In genomic region chr10:31172925-31173324, GRCh38 we compare ENCODE assay signal across 34 cellular contexts.
DNase-seq lines count a peak whose midpoint lies in the region; ATAC-seq, FAIRE-seq and TF ChIP-seq lines count a peak whose summit lies in the region.
"Had no signal": no experiment of that assay in that cellular context is flagged by ENCODE, and none has a peak within 500 bp of the region (broad histone marks: within the 10 kb centered on the region; RNA-seq: fewer than 3 reads in every experiment).

No MANE protein-coding gene starts in this region.

- no peaks in the 10 kb centered on the region for H3K9me1 ChIP-seq in K562 (ENCODE audit: control insufficient read depth, insufficient read depth, low read length)

- TF ChIP-seq POLR2A in K562 (conservative IDR thresholded peaks at IDR 0.05): no peak

- H3K4me1 ChIP-seq in HEK293 (ENCODE audit: control insufficient read depth, insufficient read depth, low read length) (no peaks in the 10 kb centered on the region), K562 (replicated peaks in 1 of 2; ENCODE audit: control insufficient read depth in 2 of 2, insufficient read depth in 2 of 2, low read length in 2 of 2) (no peaks in the 10 kb centered on the region)
- H3K4me1 ChIP-seq: A549, BE2C, BLaER1, Caco-2 had no signal

- peaks cover 13% of the 10 kb centered on the region for H3K4me1 Mint-ChIP-seq in nephron
- H3K4me1 Mint-ChIP-seq: B cell; CD4-positive, alpha-beta memory T cell; CD4-positive, CD25-positive, alpha-beta regulatory T cell; CD8-positive, alpha-beta memory T cell had no signal

- H3K36me3 Mint-ChIP-seq in nephron (ENCODE audit: low read depth): no peaks in the 10 kb centered on the region
- H3K36me3 Mint-ChIP-seq: CD4-positive, alpha-beta memory T cell; CD4-positive, CD25-positive, alpha-beta regulatory T cell; CD8-positive, alpha-beta T cell had no signal

- no peak for TF ChIP-seq EP300 in K562 (IDR thresholded peaks at IDR 0.05; ENCODE audit: low read length)

- no peaks in the 10 kb centered on the region for H3K27me3 Mint-ChIP-seq in nephron (ENCODE audit: low read depth)

- in situ Hi-C loops in K562 (cut with MboI): no loop called here

- H3K4me3 ChIP-seq in HEK293 (ENCODE audit: low read depth, low read length): no peak overlapping the region
- no peak overlapping the region for H3K4me3 ChIP-seq in K562
- H3K4me3 ChIP-seq: A549; BLaER1; BLaER1 treated with 17β-estradiol and CSF1 and Interleukin-3, amounts not matched to agents 10 nM and 100 nM had no signal

- H3K4me3 Mint-ChIP-seq in nephron: no peak overlapping the region
- H3K4me3 Mint-ChIP-seq: B cell; CD14-positive monocyte; CD4-positive, alpha-beta memory T cell; CD4-positive, alpha-beta T cell; CD4-positive, CD25-positive, alpha-beta regulatory T cell; CD8-positive, alpha-beta memory T cell; CD8-positive, alpha-beta T cell had no signal

- no peaks in the 10 kb centered on the region for H3K9me3 ChIP-seq in HEK293 (ENCODE audit: control insufficient read depth, insufficient read depth, low read depth, low read length)
- H3K9me3 ChIP-seq in K562 (replicated peaks; ENCODE audit: control insufficient read depth, insufficient read depth, low read depth, low read length): no peaks in the 10 kb centered on the region
- H3K9me3 ChIP-seq: BE2C had no signal

- no peak for TF ChIP-seq RAD21 in K562 (CRISPR knock-in tag; conservative IDR thresholded peaks at IDR 0.05 in 1 of 2, IDR thresholded peaks at IDR 0.05 in 1 of 2)

- H3K27ac ChIP-seq in HEK293 (ENCODE audit: extremely low read depth, low read depth, low read length) (no peak overlapping the region), K562 (ENCODE audit: extremely low read depth, low read depth, low read length) (no peak overlapping the region)
- H3K27ac ChIP-seq: 22Rv1; A549; BLaER1; BLaER1 treated with 17β-estradiol and CSF1 and Interleukin-3, amounts not matched to agents 10 nM and 100 nM; C4-2B had no signal

- FAIRE-seq in K562 (lab: Jason Lieb, UNC): no peak
- FAIRE-seq: A204.1, A549, D721Med had no signal

- H3K79me2 ChIP-seq in K562 (ENCODE audit: control insufficient read depth, insufficient read depth, low read length): no peaks in the 10 kb centered on the region

- H3K9ac ChIP-seq in K562 (ENCODE audit: insufficient read depth in 1 of 2, low read depth in 2 of 2, low read length in 2 of 2): no peak overlapping the region
- H3K9ac ChIP-seq: BLaER1; BLaER1 treated with 17β-estradiol and CSF1 and Interleukin-3, amounts not matched to agents 10 nM and 100 nM had no signal

- BruUV-seq in K562 (replicated peaks; lab: Mats Ljungman, UMichigan): no TSS peak

- CTCF ChIA-PET in HEK293 (lab: Yijun Ruan, JAX) (interaction anchor here (1.3 kb wide), 1 partner anchor 20 kb away, joined by 3 read pairs; no protein-coding TSS in a partner anchor), K562 (lab: Yijun Ruan, JAX; ENCODE audit: low intra/inter-chr PET ratio) (no interaction called here)

- H3K4me2 ChIP-seq in K562 (ENCODE audit: insufficient read depth, low read length): no peak overlapping the region
- H3K4me2 ChIP-seq: A549; BLaER1; BLaER1 treated with 17β-estradiol and CSF1 and Interleukin-3, amounts not matched to agents 10 nM and 100 nM had no signal

- no peak overlapping the region for H2AFZ ChIP-seq in K562 (ENCODE audit: low read depth, low read length)

- H3K36me3 ChIP-seq in HEK293 (ENCODE audit: control insufficient read depth in 2 of 2, insufficient read depth in 1 of 2, low read length in 2 of 2) (no peaks in the 10 kb centered on the region), K562 (ENCODE audit: control insufficient read depth, insufficient read depth, low read length) (no peaks in the 10 kb centered on the region)
- H3K36me3 ChIP-seq: BE2C; BLaER1; BLaER1 treated with 17β-estradiol and CSF1 and Interleukin-3, amounts not matched to agents 10 nM and 100 nM had no signal

- POLR2A ChIA-PET in HEK293 (lab: Yijun Ruan, JAX) (no interaction called here), K562 (lab: Yijun Ruan, JAX) (no interaction called here)

- no peaks in the 10 kb centered on the region for H4K20me1 ChIP-seq in K562 (replicated peaks; ENCODE audit: control insufficient read depth, insufficient read depth, low read length)
- H4K20me1 ChIP-seq: BLaER1; BLaER1 treated with 17β-estradiol and CSF1 and Interleukin-3, amounts not matched to agents 10 nM and 100 nM had no signal

- DNase-seq in K562 (ENCODE audit: extremely low read depth in 1 of 4, low spot score in 3 of 4): no peak
- no peak for DNase-seq in NCI-H2227 treated with DMSO at 0.1 percent for 48 hours (lab: John Stamatoyannopoulos, UW)
- DNase-seq: 8988T; ACHN; AML-193; BE2C; C1 segment of cervical spinal cord; Caco-2; Calu3; CD4-positive, alpha-beta memory T cell; CD4-positive, alpha-beta T cell; CD4-positive, CD25-positive, alpha-beta regulatory T cell; CD8-positive, alpha-beta memory T cell; CD8-positive, alpha-beta T cell; COR-L47; DMS153; DMS53; DMS79; DMS79 treated with DMSO at 0.1 percent for 48 hours; DND-41; EL had no signal

- TF ChIP-seq CTCF in HEK293 (tag by site-specific recombination; IDR thresholded peaks at IDR 0.05): no peak
- TF ChIP-seq CTCF in K562 (IDR thresholded peaks at IDR 0.05 in 2 of 3, conservative IDR thresholded peaks at IDR 0.05 in 1 of 3; ENCODE audit: insufficient read depth in 2 of 3, low read depth in 1 of 3, low read length in 3 of 3): no peak
- TF ChIP-seq CTCF in nephron (IDR thresholded peaks at IDR 0.05; ENCODE audit: unreplicated experiment in 3 of 3): no peak

- intact Hi-C loops in K562 (cut with micrococcal nuclease): no loop called here

- peaks cover 24% of the 10 kb centered on the region for H3K9me3 Mint-ChIP-seq in nephron

- H3K27ac Mint-ChIP-seq in nephron: peak overlapping the region in 2 of 3 experiments; percentile 78 to 86
- H3K27ac Mint-ChIP-seq: B cell; CD14-positive monocyte; CD4-positive, alpha-beta memory T cell; CD4-positive, alpha-beta T cell; CD4-positive, CD25-positive, alpha-beta regulatory T cell; CD8-positive, alpha-beta T cell had no signal

- 10% methylated on average over 1 of the region's 1 CpG for WGBS in K562 (ENCODE audit: insufficient coverage, low coverage, missing lambda C conversion rate)

- no peaks in the 10 kb centered on the region; a peak in 1 of 5 replicates for H3K27me3 ChIP-seq in K562 (ENCODE audit: control insufficient read depth in 2 of 2, insufficient read depth in 2 of 2, low read length in 2 of 2)
- H3K27me3 ChIP-seq: BE2C; BLaER1; BLaER1 treated with 17β-estradiol and CSF1 and Interleukin-3, amounts not matched to agents 10 nM and 100 nM had no signal

- ATAC-seq in K562 (no peak), GM21576 (IDR thresholded peaks at IDR 0.05; ENCODE audit: unreplicated experiment) (no peak), GM21447 (IDR thresholded peaks at IDR 0.05; ENCODE audit: unreplicated experiment) (no peak)
- ATAC-seq: A549; CD8-positive, alpha-beta T cell had no signal

TF ChIP-seq in HEK293, 187 proteins besides CTCF, POLR2A, EP300 and RAD21:
- peak; percentile 52 for TF ChIP-seq SETDB1 (IDR thresholded peaks at IDR 0.05; ENCODE audit: insufficient read length, low read length)
- TF ChIP-seq ZNF155 (tag by site-specific recombination; IDR thresholded peaks at IDR 0.05): no peak

TF ChIP-seq in K562, 482 proteins besides CTCF, POLR2A, EP300 and RAD21:
- TF ChIP-seq RBM25 (IDR thresholded peaks at IDR 0.05; ENCODE audit: low read depth, low read length, severe bottlenecking) (peak; percentile 70), FOS (IDR thresholded peaks at IDR 0.05; ENCODE audit: extremely low read depth, insufficient read length) (no peak)

Comparison
In these comparisons a context has a peak if more than half of its experiments do, and no peak if none do; other contexts are left out.
1. Of the 44 proteins assayed by ChIP-seq in both K562 and HEK293: peak only in K562: none; only in HEK293: SETDB1; in both: none; in neither: 43.